1 cellular context compared by ENCODE assay signal in genomic region chr22:19691721-19692341, GRCh38.
TF ChIP-seq lines count a peak whose summit lies in the region.

No MANE protein-coding gene starts in this region.

TF ChIP-seq in A549, 52 proteins besides CTCF, POLR2A, EP300 and RAD21 (continued from another document):
- peak; percentile 29; the same call in 1 of the 2 replicates for TF ChIP-seq MAX (IDR thresholded peaks at IDR 0.05)
- TF ChIP-seq NPAS2 (CRISPR knock-in tag; IDR thresholded peaks at IDR 0.05; ENCODE audit: borderline replicate concordance): no peak
